ENCODE assay signal across 1 cellular context in genomic region chr3:58184982-58185360, GRCh38.
TF ChIP-seq lines count a peak whose summit lies in the region.

No MANE protein-coding gene starts in this region.

TF ChIP-seq in GM23338, 12 proteins besides CTCF, POLR2A, EP300 and RAD21 (continued from another document):
- TF ChIP-seq, protein P1, sequence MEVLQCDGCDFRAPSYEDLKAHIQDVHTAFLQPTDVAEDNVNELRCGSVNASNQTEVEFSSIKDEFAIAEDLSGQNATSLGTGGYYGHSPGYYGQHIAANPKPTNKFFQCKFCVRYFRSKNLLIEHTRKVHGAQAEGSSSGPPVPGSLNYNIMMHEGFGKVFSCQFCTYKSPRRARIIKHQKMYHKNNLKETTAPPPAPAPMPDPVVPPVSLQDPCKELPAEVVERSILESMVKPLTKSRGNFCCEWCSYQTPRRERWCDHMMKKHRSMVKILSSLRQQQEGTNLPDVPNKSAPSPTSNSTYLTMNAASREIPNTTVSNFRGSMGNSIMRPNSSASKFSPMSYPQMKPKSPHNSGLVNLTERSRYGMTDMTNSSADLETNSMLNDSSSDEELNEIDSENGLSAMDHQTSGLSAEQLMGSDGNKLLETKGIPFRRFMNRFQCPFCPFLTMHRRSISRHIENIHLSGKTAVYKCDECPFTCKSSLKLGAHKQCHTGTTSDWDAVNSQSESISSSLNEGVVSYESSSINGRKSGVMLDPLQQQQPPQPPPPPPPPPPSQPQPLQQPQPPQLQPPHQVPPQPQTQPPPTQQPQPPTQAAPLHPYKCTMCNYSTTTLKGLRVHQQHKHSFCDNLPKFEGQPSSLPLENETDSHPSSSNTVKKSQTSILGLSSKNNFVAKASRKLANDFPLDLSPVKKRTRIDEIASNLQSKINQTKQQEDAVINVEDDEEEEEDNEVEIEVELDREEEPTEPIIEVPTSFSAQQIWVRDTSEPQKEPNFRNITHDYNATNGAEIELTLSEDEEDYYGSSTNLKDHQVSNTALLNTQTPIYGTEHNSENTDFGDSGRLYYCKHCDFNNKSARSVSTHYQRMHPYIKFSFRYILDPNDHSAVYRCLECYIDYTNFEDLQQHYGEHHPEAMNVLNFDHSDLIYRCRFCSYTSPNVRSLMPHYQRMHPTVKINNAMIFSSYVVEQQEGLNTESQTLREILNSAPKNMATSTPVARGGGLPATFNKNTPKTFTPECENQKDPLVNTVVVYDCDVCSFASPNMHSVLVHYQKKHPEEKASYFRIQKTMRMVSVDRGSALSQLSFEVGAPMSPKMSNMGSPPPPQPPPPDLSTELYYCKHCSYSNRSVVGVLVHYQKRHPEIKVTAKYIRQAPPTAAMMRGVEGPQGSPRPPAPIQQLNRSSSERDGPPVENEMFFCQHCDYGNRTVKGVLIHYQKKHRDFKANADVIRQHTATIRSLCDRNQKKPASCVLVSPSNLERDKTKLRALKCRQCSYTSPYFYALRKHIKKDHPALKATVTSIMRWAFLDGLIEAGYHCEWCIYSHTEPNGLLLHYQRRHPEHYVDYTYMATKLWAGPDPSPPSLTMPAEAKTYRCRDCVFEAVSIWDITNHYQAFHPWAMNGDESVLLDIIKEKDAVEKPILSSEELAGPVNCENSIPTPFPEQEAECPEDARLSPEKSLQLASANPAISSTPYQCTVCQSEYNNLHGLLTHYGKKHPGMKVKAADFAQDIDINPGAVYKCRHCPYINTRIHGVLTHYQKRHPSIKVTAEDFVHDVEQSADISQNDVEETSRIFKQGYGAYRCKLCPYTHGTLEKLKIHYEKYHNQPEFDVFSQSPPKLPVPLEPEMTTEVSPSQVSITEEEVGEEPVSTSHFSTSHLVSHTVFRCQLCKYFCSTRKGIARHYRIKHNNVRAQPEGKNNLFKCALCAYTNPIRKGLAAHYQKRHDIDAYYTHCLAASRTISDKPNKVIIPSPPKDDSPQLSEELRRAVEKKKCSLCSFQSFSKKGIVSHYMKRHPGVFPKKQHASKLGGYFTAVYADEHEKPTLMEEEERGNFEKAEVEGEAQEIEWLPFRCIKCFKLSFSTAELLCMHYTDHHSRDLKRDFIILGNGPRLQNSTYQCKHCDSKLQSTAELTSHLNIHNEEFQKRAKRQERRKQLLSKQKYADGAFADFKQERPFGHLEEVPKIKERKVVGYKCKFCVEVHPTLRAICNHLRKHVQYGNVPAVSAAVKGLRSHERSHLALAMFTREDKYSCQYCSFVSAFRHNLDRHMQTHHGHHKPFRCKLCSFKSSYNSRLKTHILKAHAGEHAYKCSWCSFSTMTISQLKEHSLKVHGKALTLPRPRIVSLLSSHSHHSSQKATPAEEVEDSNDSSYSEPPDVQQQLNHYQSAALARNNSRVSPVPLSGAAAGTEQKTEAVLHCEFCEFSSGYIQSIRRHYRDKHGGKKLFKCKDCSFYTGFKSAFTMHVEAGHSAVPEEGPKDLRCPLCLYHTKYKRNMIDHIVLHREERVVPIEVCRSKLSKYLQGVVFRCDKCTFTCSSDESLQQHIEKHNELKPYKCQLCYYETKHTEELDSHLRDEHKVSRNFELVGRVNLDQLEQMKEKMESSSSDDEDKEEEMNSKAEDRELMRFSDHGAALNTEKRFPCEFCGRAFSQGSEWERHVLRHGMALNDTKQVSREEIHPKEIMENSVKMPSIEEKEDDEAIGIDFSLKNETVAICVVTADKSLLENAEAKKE (CRISPR knock-in tag; IDR thresholded peaks at IDR 0.05), result no peak
